Comparison of ENCODE assay signal across 11 cellular contexts in the genomic region with DNA sequence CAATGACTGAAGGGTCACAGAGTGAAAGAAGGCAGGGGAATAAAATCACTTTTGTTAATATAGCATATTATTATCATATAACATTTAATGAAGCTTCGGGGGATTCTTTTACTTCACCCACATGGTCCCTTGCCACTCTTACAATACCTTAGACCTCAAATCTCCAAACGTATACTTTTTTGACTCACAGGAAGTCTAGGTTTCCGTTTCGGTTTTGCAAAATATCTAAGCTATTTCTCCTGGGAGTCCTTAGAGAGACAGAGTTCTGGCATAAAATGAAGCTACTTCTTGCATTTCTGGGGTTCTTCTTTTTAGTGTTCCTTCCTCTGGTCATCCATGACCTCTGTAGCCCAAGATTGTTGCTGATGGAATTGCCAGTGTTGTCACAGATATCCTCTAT.
DNase-seq lines count a peak whose midpoint lies in the region; ATAC-seq, FAIRE-seq and TF ChIP-seq lines count a peak whose summit lies in the region.
"Had no signal": no experiment of that assay in that cellular context is flagged by ENCODE, and none has a peak within 500 bp of the region (broad histone marks: within the 10 kb centered on the region; RNA-seq: fewer than 3 reads in every experiment).

No MANE protein-coding gene starts in this region.

- TF ChIP-seq EP300 in GM12878 (IDR thresholded peaks at IDR 0.05; ENCODE audit: borderline replicate concordance in 1 of 2, control insufficient read depth in 1 of 2, low read depth in 2 of 2, low read length in 2 of 2), result 0 out of 4 replicates have a peak, but pooled peaks of 1 of the 2 experiments have one; percentile 10

- peak; percentile 98 for ATAC-seq in GM18505 (IDR thresholded peaks at IDR 0.05; ENCODE audit: unreplicated experiment)
- ATAC-seq in GM21381 (IDR thresholded peaks at IDR 0.05; ENCODE audit: unreplicated experiment), result peak; percentile 88
- ATAC-seq in HG03175 (IDR thresholded peaks at IDR 0.05; ENCODE audit: unreplicated experiment), result peak; percentile 95
- ATAC-seq in GM12878, result peak; percentile 96

- RAD21 ChIA-PET in GM12878 (lab: Charles Lee; ENCODE audit: unreplicated experiment), result interaction anchor here (1.0 kb wide), 1 partner anchor 339 kb away, joined by 3 read pairs; no protein-coding TSS in a partner anchor

- peak; percentile 44 for DNase-seq in GM12878 (ENCODE audit: low read depth, low spot score)
- no peak for DNase-seq in NCI-H2196 (lab: John Stamatoyannopoulos, UW; ENCODE audit: unreplicated experiment)
- no peak for DNase-seq in NCI-H1417 (lab: John Stamatoyannopoulos, UW)
- DNase-seq in NCI-H1694 treated with DMSO at 0.1 percent for 48 hours (lab: John Stamatoyannopoulos, UW), result no peak
- DNase-seq in HAP-1 (ENCODE audit: low spot score in 2 of 2), result no peak
- DNase-seq: activated B cell treated with CpG ODN at 0.5 μM for 24 hours, NCI-H1436 had no signal

- no peak for TF ChIP-seq RAD21 in GM12878 (IDR thresholded peaks at IDR 0.05; ENCODE audit: insufficient read depth, low read depth, low read length)

- intact Hi-C loops in GM12878 (cut with micrococcal nuclease; ENCODE audit: unreplicated experiment), result no loop called here

- no TSS peak for BruUV-seq in GM12878 (replicated peaks; lab: Mats Ljungman, UMichigan)

- POLR2A ChIA-PET in GM12878 (lab: Charles Lee), result no interaction called here

- H3K9ac ChIP-seq in GM12878 (ENCODE audit: control insufficient read depth, insufficient read depth, low read length), result no peak overlapping the region

- no peaks in the 10 kb centered on the region; the same call in 2 of the 3 replicates for H3K9me3 ChIP-seq in GM12878 (replicated peaks; ENCODE audit: control insufficient read depth, insufficient read depth, low read length)
- H3K9me3 ChIP-seq in HAP-1, result no peaks in the 10 kb centered on the region

- H4K20me1 ChIP-seq in GM12878 (ENCODE audit: control insufficient read depth, insufficient read depth), result no peaks in the 10 kb centered on the region

- SMC1A ChIA-PET in GM12878 (lab: Charles Lee; ENCODE audit: uncharacterized antibody, unreplicated experiment), result interaction anchor here (0.7 to 1.4 kb wide), 4 partner anchors 13 to 635 kb away, joined by 3 to 4 read pairs (median 4); no protein-coding TSS in a partner anchor

- no peaks in the 10 kb centered on the region for H3K79me2 ChIP-seq in GM12878 (ENCODE audit: control insufficient read depth, insufficient read depth, low read length)

- H3K4me3 ChIP-seq in GM12878 (no peak overlapping the region), HAP-1 (no peak overlapping the region)
- H3K4me3 ChIP-seq: lung had no signal

- WGBS in GM12878 (ENCODE audit: insufficient coverage, insufficient replicate concordance, low lambda C conversion rate, missing lambda C conversion rate), result 0% methylated on average over 4 of the region's 4 CpGs

- H3K27me3 ChIP-seq in GM12878 (replicated peaks in 1 of 2; ENCODE audit: control insufficient read depth in 2 of 2, insufficient read depth in 2 of 2, low read length in 1 of 2) (no peaks in the 10 kb centered on the region; a peak in 1 of 4 replicates), HAP-1 (ENCODE audit: low read depth) (no peaks in the 10 kb centered on the region)

- peaks cover 5% of the 10 kb centered on the region for H3K4me1 ChIP-seq in GM12878 (ENCODE audit: control insufficient read depth, insufficient read depth, low read length)
- no peaks in the 10 kb centered on the region for H3K4me1 ChIP-seq in HAP-1

- no peak overlapping the region for H3K27ac ChIP-seq in GM12878 (ENCODE audit: control insufficient read depth, insufficient read depth)

- no peaks in the 10 kb centered on the region for H3K36me3 ChIP-seq in GM12878 (ENCODE audit: control insufficient read depth in 2 of 2, insufficient read depth in 2 of 2, low read length in 1 of 2)
- no peaks in the 10 kb centered on the region for H3K36me3 ChIP-seq in HAP-1 (replicated peaks)

- TF ChIP-seq POLR2A in GM18505 (IDR thresholded peaks at IDR 0.05; ENCODE audit: borderline replicate concordance, extremely low read depth, insufficient read depth, insufficient read length) (no peak), GM12878 (IDR thresholded peaks at IDR 0.05; ENCODE audit: low read depth, low read length) (no peak)

- in situ Hi-C loops in GM12878 (cut with MboI), result no loop called here
- in situ Hi-C loops in HAP-1 (cut with MboI; ENCODE audit: low sequenced_read_pairs), result no loop called here

- H2AFZ ChIP-seq in GM12878 (ENCODE audit: control insufficient read depth, low read depth, low read length), result no peak overlapping the region

- H3K4me2 ChIP-seq in GM12878 (ENCODE audit: control insufficient read depth, insufficient read depth), result peak overlapping the region; percentile 71

- peak; percentile 41 for FAIRE-seq in GM12878 (lab: Jason Lieb, UNC)

- TF ChIP-seq CTCF in GM12878 (IDR thresholded peaks at IDR 0.05 in 2 of 3, conservative IDR thresholded peaks at IDR 0.05 in 1 of 3; ENCODE audit: control insufficient read depth in 2 of 3, extremely low read depth in 1 of 3, insufficient read depth in 1 of 3, low read depth in 3 of 3, low read length in 3 of 3), result no peak

- CTCF ChIA-PET in GM12878 (lab: Yijun Ruan, JAX), result no interaction called here

TF ChIP-seq in GM12878, 131 proteins besides CTCF, POLR2A, EP300 and RAD21 (continues in another document):
- TF ChIP-seq RFX5 (IDR thresholded peaks at IDR 0.05; ENCODE audit: low read depth, low read length) (no peak), NR2C1 (IDR thresholded peaks at IDR 0.05) (no peak), HDGF (IDR thresholded peaks at IDR 0.05) (no peak), MEF2A (IDR thresholded peaks at IDR 0.05; ENCODE audit: insufficient read depth, low read depth, low read length) (peak; percentile 23; the same call in 1 of the 2 replicates), PAX5 (IDR thresholded peaks at IDR 0.05; ENCODE audit: borderline replicate concordance, low read depth, low read length) (no peak), RCOR1 (conservative IDR thresholded peaks at IDR 0.05; ENCODE audit: low read depth, low read length) (no peak), KAT2A (conservative IDR thresholded peaks at IDR 0.05; ENCODE audit: control insufficient read depth, low read depth, low read length) (no peak), TCF12 (IDR thresholded peaks at IDR 0.05; ENCODE audit: low read depth, low read length) (no peak), KLF5 (IDR thresholded peaks at IDR 0.05; ENCODE audit: partially characterized antibody) (no peak), HCFC1 (IDR thresholded peaks at IDR 0.05; ENCODE audit: low read length) (no peak), SMC3 (IDR thresholded peaks at IDR 0.05; ENCODE audit: borderline replicate concordance, low read length) (no peak), MYC (IDR thresholded peaks at IDR 0.05; ENCODE audit: insufficient read depth, insufficient read length, insufficient replicate concordance, low read length, severe bottlenecking) (no peak), SRF (IDR thresholded peaks at IDR 0.05; ENCODE audit: low read depth in 2 of 2, low read length in 2 of 2) (no peak), NBN (IDR thresholded peaks at IDR 0.05) (no peak), NRF1 (conservative IDR thresholded peaks at IDR 0.05; ENCODE audit: low read depth, low read length) (no peak)
- TF ChIP-seq, protein P1, sequence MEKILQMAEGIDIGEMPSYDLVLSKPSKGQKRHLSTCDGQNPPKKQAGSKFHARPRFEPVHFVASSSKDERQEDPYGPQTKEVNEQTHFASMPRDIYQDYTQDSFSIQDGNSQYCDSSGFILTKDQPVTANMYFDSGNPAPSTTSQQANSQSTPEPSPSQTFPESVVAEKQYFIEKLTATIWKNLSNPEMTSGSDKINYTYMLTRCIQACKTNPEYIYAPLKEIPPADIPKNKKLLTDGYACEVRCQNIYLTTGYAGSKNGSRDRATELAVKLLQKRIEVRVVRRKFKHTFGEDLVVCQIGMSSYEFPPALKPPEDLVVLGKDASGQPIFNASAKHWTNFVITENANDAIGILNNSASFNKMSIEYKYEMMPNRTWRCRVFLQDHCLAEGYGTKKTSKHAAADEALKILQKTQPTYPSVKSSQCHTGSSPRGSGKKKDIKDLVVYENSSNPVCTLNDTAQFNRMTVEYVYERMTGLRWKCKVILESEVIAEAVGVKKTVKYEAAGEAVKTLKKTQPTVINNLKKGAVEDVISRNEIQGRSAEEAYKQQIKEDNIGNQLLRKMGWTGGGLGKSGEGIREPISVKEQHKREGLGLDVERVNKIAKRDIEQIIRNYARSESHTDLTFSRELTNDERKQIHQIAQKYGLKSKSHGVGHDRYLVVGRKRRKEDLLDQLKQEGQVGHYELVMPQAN (conservative IDR thresholded peaks at IDR 0.05), result no peak
- TF ChIP-seq, protein P2, sequence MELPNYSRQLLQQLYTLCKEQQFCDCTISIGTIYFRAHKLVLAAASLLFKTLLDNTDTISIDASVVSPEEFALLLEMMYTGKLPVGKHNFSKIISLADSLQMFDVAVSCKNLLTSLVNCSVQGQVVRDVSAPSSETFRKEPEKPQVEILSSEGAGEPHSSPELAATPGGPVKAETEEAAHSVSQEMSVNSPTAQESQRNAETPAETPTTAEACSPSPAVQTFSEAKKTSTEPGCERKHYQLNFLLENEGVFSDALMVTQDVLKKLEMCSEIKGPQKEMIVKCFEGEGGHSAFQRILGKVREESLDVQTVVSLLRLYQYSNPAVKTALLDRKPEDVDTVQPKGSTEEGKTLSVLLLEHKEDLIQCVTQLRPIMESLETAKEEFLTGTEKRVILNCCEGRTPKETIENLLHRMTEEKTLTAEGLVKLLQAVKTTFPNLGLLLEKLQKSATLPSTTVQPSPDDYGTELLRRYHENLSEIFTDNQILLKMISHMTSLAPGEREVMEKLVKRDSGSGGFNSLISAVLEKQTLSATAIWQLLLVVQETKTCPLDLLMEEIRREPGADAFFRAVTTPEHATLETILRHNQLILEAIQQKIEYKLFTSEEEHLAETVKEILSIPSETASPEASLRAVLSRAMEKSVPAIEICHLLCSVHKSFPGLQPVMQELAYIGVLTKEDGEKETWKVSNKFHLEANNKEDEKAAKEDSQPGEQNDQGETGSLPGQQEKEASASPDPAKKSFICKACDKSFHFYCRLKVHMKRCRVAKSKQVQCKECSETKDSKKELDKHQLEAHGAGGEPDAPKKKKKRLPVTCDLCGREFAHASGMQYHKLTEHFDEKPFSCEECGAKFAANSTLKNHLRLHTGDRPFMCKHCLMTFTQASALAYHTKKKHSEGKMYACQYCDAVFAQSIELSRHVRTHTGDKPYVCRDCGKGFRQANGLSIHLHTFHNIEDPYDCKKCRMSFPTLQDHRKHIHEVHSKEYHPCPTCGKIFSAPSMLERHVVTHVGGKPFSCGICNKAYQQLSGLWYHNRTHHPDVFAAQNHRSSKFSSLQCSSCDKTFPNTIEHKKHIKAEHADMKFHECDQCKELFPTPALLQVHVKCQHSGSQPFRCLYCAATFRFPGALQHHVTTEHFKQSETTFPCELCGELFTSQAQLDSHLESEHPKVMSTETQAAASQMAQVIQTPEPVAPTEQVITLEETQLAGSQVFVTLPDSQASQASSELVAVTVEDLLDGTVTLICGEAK (IDR thresholded peaks at IDR 0.05; ENCODE audit: borderline replicate concordance), result no peak
